In genomic region chr20:11108102-11108842, GRCh38 we compare ENCODE assay signal across 19 cellular contexts.
DNase-seq lines count a peak whose midpoint lies in the region; ATAC-seq and TF ChIP-seq lines count a peak whose summit lies in the region.
"Had no signal": no experiment of that assay in that cellular context is flagged by ENCODE, and none has a peak within 500 bp of the region (broad histone marks: within the 10 kb centered on the region; RNA-seq: fewer than 3 reads in every experiment).

No MANE protein-coding gene starts in this region.

- H3K4me3 ChIP-seq in endodermal cell (ENCODE audit: low read length) (peak overlapping the region; percentile 16), left ventricle myocardium inferior (no peak overlapping the region), skeletal muscle tissue (ENCODE audit: low read length in 3 of 3) (no peak overlapping the region)
- H3K4me3 ChIP-seq: adrenal gland, testis had no signal

- no peak for TF ChIP-seq CTCF in endodermal cell (conservative IDR thresholded peaks at IDR 0.05)
- TF ChIP-seq CTCF in left ventricle myocardium inferior (IDR thresholded peaks at IDR 0.05; ENCODE audit: borderline replicate concordance), result no peak
- no peak for TF ChIP-seq CTCF in GM10266 (IDR thresholded peaks at IDR 0.05; ENCODE audit: control insufficient read depth, insufficient read depth, low read depth, missing control alignments)

- no peaks in the 10 kb centered on the region for H3K36me3 Mint-ChIP-seq in endodermal cell (ENCODE audit: low read depth)

- no peak overlapping the region for H3K4me3 Mint-ChIP-seq in endodermal cell
- H3K4me3 Mint-ChIP-seq: activated B cell treated with CpG ODN at 0.5 μM for 24 hours had no signal

- H3K27ac ChIP-seq in endodermal cell (ENCODE audit: low read depth, low read length), result no peak overlapping the region
- peak overlapping the region; percentile 54 for H3K27ac ChIP-seq in left ventricle myocardium inferior (replicated peaks)
- H3K27ac ChIP-seq in skeletal muscle tissue (ENCODE audit: low read depth, low read length), result peak overlapping the region; percentile 28
- H3K27ac ChIP-seq: adrenal gland, epithelial cell of prostate, testis had no signal

- no peaks in the 10 kb centered on the region for H3K9me3 Mint-ChIP-seq in endodermal cell

- no peaks in the 10 kb centered on the region for H3K9me3 ChIP-seq in endodermal cell (ENCODE audit: control insufficient read depth, low read length)
- no peaks in the 10 kb centered on the region for H3K9me3 ChIP-seq in left ventricle myocardium inferior (replicated peaks)
- no peaks in the 10 kb centered on the region for H3K9me3 ChIP-seq in skeletal muscle tissue (ENCODE audit: control insufficient read depth in 3 of 3, low read length in 3 of 3)
- H3K9me3 ChIP-seq: adrenal gland, testis had no signal

- H3K4me1 ChIP-seq in endodermal cell (ENCODE audit: control insufficient read depth, insufficient read depth, low read length), result peaks cover 4% of the 10 kb centered on the region
- H3K4me1 ChIP-seq in left ventricle myocardium inferior, result peaks cover 20% of the 10 kb centered on the region
- H3K4me1 ChIP-seq in skeletal muscle tissue (ENCODE audit: control insufficient read depth in 3 of 3, insufficient read depth in 3 of 3, low read length in 3 of 3), result peaks cover 0 to 8% (median 0%) of the 10 kb centered on the region in 3 donors
- H3K4me1 ChIP-seq: adrenal gland had no signal

- 59 to 79% methylated on average over 3 to 4 of the region's 4 CpGs for WGBS in endodermal cell (ENCODE audit: insufficient coverage in 1 of 2, insufficient read length in 1 of 2), 2 experiments

- H3K36me3 ChIP-seq in endodermal cell (ENCODE audit: control insufficient read depth, insufficient read depth, low read length) (no peaks in the 10 kb centered on the region), left ventricle myocardium inferior (no peaks in the 10 kb centered on the region), skeletal muscle tissue (ENCODE audit: control insufficient read depth in 3 of 3, insufficient read depth in 3 of 3, low read length in 3 of 3) (no peaks in the 10 kb centered on the region)
- H3K36me3 ChIP-seq: adrenal gland had no signal

- H3K27me3 ChIP-seq in endodermal cell (ENCODE audit: control insufficient read depth, insufficient read depth, low read length, poor library complexity, severe bottlenecking), result no peaks in the 10 kb centered on the region
- H3K27me3 ChIP-seq in left ventricle myocardium inferior (ENCODE audit: low read depth), result no peaks in the 10 kb centered on the region
- H3K27me3 ChIP-seq in skeletal muscle tissue (ENCODE audit: control insufficient read depth in 3 of 3, insufficient read depth in 3 of 3, low read length in 3 of 3), result no peaks in the 10 kb centered on the region
- H3K27me3 ChIP-seq: adrenal gland, testis had no signal

- peak overlapping the region; percentile 73 for H3K27ac Mint-ChIP-seq in endodermal cell
- H3K27ac Mint-ChIP-seq: activated B cell treated with CpG ODN at 0.5 μM for 24 hours had no signal

- intact Hi-C loops in left ventricle myocardium inferior (cut with micrococcal nuclease), result no loop called here

- H3K9ac ChIP-seq in endodermal cell (ENCODE audit: extremely low read depth, low read length, poor library complexity, severe bottlenecking) (peak overlapping the region; percentile 0), skeletal muscle tissue (ENCODE audit: low read depth in 1 of 3, low read length in 3 of 3) (peak overlapping the region in 1 of 3 donors; percentile 46)

- DNase-seq in SK-N-DZ (ENCODE audit: low spot score), result peak; percentile 7
- peak; percentile 68 for DNase-seq in endodermal cell
- DNase-seq in left ventricle myocardium inferior, result peak; percentile 26
- DNase-seq in GM10266 (ENCODE audit: extremely low spot score), result no peak
- DNase-seq in iPS-NIHi11 (ENCODE audit: low spot score), result no peak
- DNase-seq: activated B cell treated with CpG ODN at 0.5 μM for 24 hours; adrenal gland; GF-D8; HCEC 1CT; NCI-H2029 treated with DMSO at 0.1 percent for 48 hours; NCI-H526; stimulated activated CD4-positive, alpha-beta T cell treated with anti-CD3 and anti-CD28 coated beads, Interleukin-4, amount 100 ng/mL, for 24 hours; stimulated activated CD8-positive, alpha-beta memory T cell treated with anti-CD3 and anti-CD28 coated beads, Interleukin-4, amount 100 ng/mL, for 48 hours; SW 1271; testis had no signal

- ATAC-seq in HG03460 (IDR thresholded peaks at IDR 0.05; ENCODE audit: unreplicated experiment), result no peak
- ATAC-seq: HepG2 had no signal

- no peaks in the 10 kb centered on the region for H3K27me3 Mint-ChIP-seq in endodermal cell (ENCODE audit: insufficient read depth)
- H3K27me3 Mint-ChIP-seq: activated B cell treated with CpG ODN at 0.5 μM for 24 hours had no signal

- H3K4me1 Mint-ChIP-seq in endodermal cell, result peaks cover 22% of the 10 kb centered on the region
- H3K4me1 Mint-ChIP-seq: activated B cell treated with CpG ODN at 0.5 μM for 24 hours had no signal

Comparison
In these comparisons a context has a peak if more than half of its experiments do, and no peak if none do; other contexts are left out.
1. DNase-seq: peak in SK-N-DZ (single experiment), endodermal cell (single experiment) and left ventricle myocardium inferior (single experiment); none in GM10266 (single experiment) and iPS-NIHi11 (single experiment).